Comparison of ENCODE assay signal across 20 cellular contexts in the genomic region with DNA sequence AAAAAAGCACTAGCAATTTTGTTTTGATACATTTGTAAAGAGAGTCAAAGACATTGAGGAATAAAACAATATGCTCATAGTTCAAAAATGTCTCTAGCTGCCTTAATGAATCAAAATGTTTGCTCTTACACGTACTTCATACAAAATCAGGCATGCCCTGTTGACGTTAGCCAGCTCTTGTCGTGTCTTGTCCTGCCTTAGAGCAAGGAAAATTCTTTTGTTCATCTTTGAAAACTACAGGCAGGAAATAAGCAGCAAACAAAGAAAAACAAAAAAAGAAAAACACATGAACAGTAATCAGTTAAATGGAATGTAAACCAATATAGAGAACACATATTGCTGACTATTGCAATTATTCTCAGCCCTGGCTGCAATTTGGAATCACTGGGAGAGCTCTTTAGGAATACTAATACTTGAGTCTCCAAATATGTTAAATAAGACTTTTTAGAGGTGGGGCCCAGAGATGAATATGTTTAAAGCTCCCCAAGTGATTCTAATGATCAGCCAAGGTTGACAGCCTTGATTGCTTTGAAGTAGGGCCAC. TPM values are rescaled to one million over a fixed set of nuclear protein-coding genes. Genes with fewer than 3 reads are reported as not detected.
DNase-seq lines count a peak whose midpoint lies in the region; ATAC-seq, FAIRE-seq and TF ChIP-seq lines count a peak whose summit lies in the region.
"Had no signal": no experiment of that assay in that cellular context is flagged by ENCODE, and none has a peak within 500 bp of the region (broad histone marks: within the 10 kb centered on the region; RNA-seq: fewer than 3 reads in every experiment).

No MANE protein-coding gene starts in this region.

- in situ Hi-C loops in K562 (cut with MboI) = no loop called here

- intact Hi-C loops in K562 (cut with micrococcal nuclease) = no loop called here

- no peak for TF ChIP-seq CTCF in K562 (IDR thresholded peaks at IDR 0.05 in 2 of 3, conservative IDR thresholded peaks at IDR 0.05 in 1 of 3; ENCODE audit: insufficient read depth in 2 of 3, low read depth in 1 of 3, low read length in 3 of 3)

- no peaks in the 10 kb centered on the region for H3K9me1 ChIP-seq in K562 (ENCODE audit: control insufficient read depth, insufficient read depth, low read length)

- POLR2A ChIA-PET in K562 (lab: Yijun Ruan, JAX) = no interaction called here

- no peak overlapping the region for H3K4me2 ChIP-seq in K562 (ENCODE audit: insufficient read depth, low read length)
- H3K4me2 ChIP-seq: PC-9 had no signal

- ATAC-seq in K562 = no peak
- ATAC-seq in HG03432 (IDR thresholded peaks at IDR 0.05; ENCODE audit: unreplicated experiment) = no peak
- no peak for ATAC-seq in HG03565 (IDR thresholded peaks at IDR 0.05; ENCODE audit: unreplicated experiment)
- ATAC-seq: activated naive CD8-positive, alpha-beta T cell treated with anti-CD3 and anti-CD28 coated beads, Interleukin-2, amount 50 U/mL, for 24 hours; activated T-helper 17 cell treated with anti-CD3 and anti-CD28 coated beads, Interleukin-2, amount 50 U/mL, for 72 hours had no signal

- CTCF ChIA-PET in K562 (lab: Yijun Ruan, JAX; ENCODE audit: low intra/inter-chr PET ratio) = no interaction called here

- no peak for FAIRE-seq in K562 (lab: Jason Lieb, UNC)

- no TSS peak for BruUV-seq in K562 (replicated peaks; lab: Mats Ljungman, UMichigan)

- H4K20me1 ChIP-seq in K562 (replicated peaks; ENCODE audit: control insufficient read depth, insufficient read depth, low read length) = no peaks in the 10 kb centered on the region

- H3K27ac ChIP-seq in K562 (ENCODE audit: extremely low read depth, low read depth, low read length) = no peak overlapping the region
- H3K27ac ChIP-seq in skin epidermis = peak overlapping the region in 20 of 21 experiments; percentile 16 to 87 (median 73)
- H3K27ac ChIP-seq: PC-9, transverse colon had no signal

- H3K9me3 ChIP-seq in K562 (replicated peaks; ENCODE audit: control insufficient read depth, insufficient read depth, low read depth, low read length) = no peaks in the 10 kb centered on the region
- H3K9me3 ChIP-seq: transverse colon had no signal

- no peak for TF ChIP-seq POLR2A in K562 (conservative IDR thresholded peaks at IDR 0.05)

- no peak overlapping the region for H2AFZ ChIP-seq in K562 (ENCODE audit: low read depth, low read length)
- H2AFZ ChIP-seq: PC-9 had no signal

- peak; percentile 81 for DNase-seq in HPDE6-E6E7 (ENCODE audit: extremely low spot score)
- DNase-seq in K562 (ENCODE audit: extremely low read depth in 1 of 4, low spot score in 3 of 4) = no peak
- DNase-seq in fibroblast of gingiva (ENCODE audit: low read depth) = peak; percentile 47
- no peak for DNase-seq in COLO668 (lab: John Stamatoyannopoulos, UW; ENCODE audit: unreplicated experiment)
- DNase-seq in GM19238 (ENCODE audit: insufficient read length, low spot score) = no peak
- DNase-seq: activated CD4-positive, alpha-beta T cell treated with anti-CD3 and anti-CD28 coated beads for 4 hours; activated naive CD8-positive, alpha-beta T cell treated with anti-CD3 and anti-CD28 coated beads, Interleukin-2, amount 50 U/mL, for 24 hours; caudate nucleus; glutamatergic neuron; NCI-H345; PC-9; stimulated activated CD4-positive, alpha-beta T cell treated with anti-CD3 and anti-CD28 coated beads, Interleukin-4, amount 100 ng/mL, for 1 hour; transverse colon had no signal

- H3K4me1 ChIP-seq in K562 (replicated peaks in 1 of 2; ENCODE audit: control insufficient read depth in 2 of 2, insufficient read depth in 2 of 2, low read length in 2 of 2) = peaks cover 0 to 34% of the 10 kb centered on the region in 2 experiments; a peak in 3 of 5 replicates

- H3K9ac ChIP-seq in K562 (ENCODE audit: insufficient read depth in 1 of 2, low read depth in 2 of 2, low read length in 2 of 2) = no peak overlapping the region

- H3K79me2 ChIP-seq in K562 (ENCODE audit: control insufficient read depth, insufficient read depth, low read length) = no peaks in the 10 kb centered on the region

- no peak for TF ChIP-seq EP300 in K562 (IDR thresholded peaks at IDR 0.05; ENCODE audit: low read length)

- TF ChIP-seq RAD21 in K562 (CRISPR knock-in tag; conservative IDR thresholded peaks at IDR 0.05 in 1 of 2, IDR thresholded peaks at IDR 0.05 in 1 of 2) = no peak

- no peaks in the 10 kb centered on the region for H3K27me3 ChIP-seq in K562 (ENCODE audit: control insufficient read depth in 2 of 2, insufficient read depth in 2 of 2, low read length in 2 of 2)
- H3K27me3 ChIP-seq: transverse colon had no signal

- H3K4me3 ChIP-seq in K562 = no peak overlapping the region
- peak overlapping the region; percentile 5 to 45 (median 26) for H3K4me3 ChIP-seq in skin epidermis
- H3K4me3 ChIP-seq: PC-9, transverse colon had no signal

- H3K36me3 ChIP-seq in K562 (ENCODE audit: control insufficient read depth, insufficient read depth, low read length) = no peaks in the 10 kb centered on the region
- H3K36me3 ChIP-seq: transverse colon had no signal

- WGBS in K562 (ENCODE audit: insufficient coverage, low coverage, missing lambda C conversion rate) = 65% methylated on average over 3 of the region's 3 CpGs

TF ChIP-seq in K562, 482 proteins besides CTCF, POLR2A, EP300 and RAD21:
- peak; percentile 81 for TF ChIP-seq C11orf30 (IDR thresholded peaks at IDR 0.05; ENCODE audit: low read depth)
- TF ChIP-seq SNRNP70 (optimal IDR thresholded peaks at IDR 0.05; ENCODE audit: low read depth, low read length) = no peak
- peak; percentile 66 for TF ChIP-seq MAFG (tag; conservative IDR thresholded peaks at IDR 0.05)
- TF ChIP-seq ZNF316 (IDR thresholded peaks at IDR 0.05) = peak; percentile 91
- no peak for TF ChIP-seq CEBPB (tag; IDR thresholded peaks at IDR 0.05)
- TF ChIP-seq MAFF (IDR thresholded peaks at IDR 0.05; ENCODE audit: low read length) = peak; percentile 79
- TF ChIP-seq MAFK (IDR thresholded peaks at IDR 0.05; ENCODE audit: low read length) = peak; percentile 84

RNA-seq across cellular contexts. Expression of gene CAPNS2, which starts 1.7 kb away (rescaled TPM):
- total RNA-seq in K562 (2011; cell fraction: chromatin; rRNA removed; ENCODE audit: low replicate concordance) = 0.30 TPM in 1 of 2 replicates, not detected in the other
- not detected in 2 replicates for total RNA-seq in K562 (2011; cell fraction: nucleolus; rRNA removed)
- 0.81 TPM in 1 of 2 replicates, not detected in the other for total RNA-seq in K562 (2011; cell fraction: nucleoplasm; rRNA removed)
- total RNA-seq in K562 (2014; rRNA removed) (not detected in 2 replicates), K562 (2014; rRNA removed; fragmentation: Illumina TruSeq; extraction: Trizol) (0.33 and 0.48 TPM in 2 replicates), K562 (2015; rRNA removed; fragmentation: Illumina TruSeq; extraction: Trizol) (0.14 and 0.38 TPM in 2 replicates), K562 (2021) (0.36 and 0.38 TPM in 2 replicates)
- polyA plus RNA-seq in K562 (2011; rRNA removed) (not detected in 2 replicates), K562 (2014; fragmentation: Illumina TruSeq; extraction: Trizol) (0.12 TPM in 1 of 2 replicates, not detected in the other), K562 (2014; fragmentation: Nextera tagmentation; extraction: Ambion mirVana) (under 1 TPM; 0.24 to 0.65 TPM), K562 (2014; rRNA removed) (0.12 TPM in 1 of 2 replicates, not detected in the other)
- not detected in 2 replicates for polyA plus RNA-seq in K562 (2011; cell fraction: cytosol; rRNA removed)
- polyA plus RNA-seq in K562 (2011; cell fraction: nucleus; rRNA removed) = not detected in 2 replicates
- 0.08 and 0.10 TPM in 2 replicates for polyA plus RNA-seq in K562 (2012)
- 0.28 TPM in 1 of 2 replicates, not detected in the other for polyA minus RNA-seq in K562 (2011; rRNA and poly(A)+ RNA removed)
- not detected in 2 replicates for polyA minus RNA-seq in K562 (2011; cell fraction: cytosol; rRNA and poly(A)+ RNA removed)
- 1.00 TPM in 1 of 2 replicates, not detected in the other for polyA minus RNA-seq in K562 (2011; cell fraction: nucleus; rRNA and poly(A)+ RNA removed)
- total RNA-seq: activated T-helper 17 cell treated with anti-CD3 and anti-CD28 coated beads, Interleukin-2, amount 50 U/mL, for 72 hours; Daoy; mononuclear cell; T-helper 1 cell treated with Interleukin-12 subunit alpha and Interleukin-12 subunit beta and Interleukin-4 antibody, amounts not matched to agents 30 ng/mL and 1 ng/mL, for 36 hours had no signal

RNA-seq across cellular contexts. Expression of gene LPCAT2, which starts 59.4 kb away (rescaled TPM):
- total RNA-seq in K562 (2011; cell fraction: chromatin; rRNA removed; ENCODE audit: low replicate concordance) = 1.4 and 6.9 TPM in 2 replicates
- 3.5 and 5.8 TPM in 2 replicates for total RNA-seq in K562 (2011; cell fraction: nucleolus; rRNA removed)
- 3.7 and 5.6 TPM in 2 replicates for total RNA-seq in K562 (2011; cell fraction: nucleoplasm; rRNA removed)
- 7.2 and 8.6 TPM in 2 replicates for total RNA-seq in K562 (2014; rRNA removed)
- 11.4 and 14.0 TPM in 2 replicates for total RNA-seq in K562 (2014; rRNA removed; fragmentation: Illumina TruSeq; extraction: Trizol)
- 12.6 and 13.8 TPM in 2 replicates for total RNA-seq in K562 (2015; rRNA removed; fragmentation: Illumina TruSeq; extraction: Trizol)
- total RNA-seq in K562 (2021) = 13.1 and 15.0 TPM in 2 replicates
- polyA plus RNA-seq in K562 (2011; rRNA removed) = 3.2 and 4.4 TPM in 2 replicates
- polyA plus RNA-seq in K562 (2011; cell fraction: cytosol; rRNA removed) = 1.6 and 1.7 TPM in 2 replicates
- 2.2 and 2.7 TPM in 2 replicates for polyA plus RNA-seq in K562 (2011; cell fraction: nucleus; rRNA removed)
- 12.2 and 15.3 TPM in 2 replicates for polyA plus RNA-seq in K562 (2012)
- 6.5 and 7.3 TPM in 2 replicates for polyA plus RNA-seq in K562 (2014; fragmentation: Illumina TruSeq; extraction: Trizol)
- polyA plus RNA-seq in K562 (2014; fragmentation: Nextera tagmentation; extraction: Ambion mirVana) = 1 to 10 TPM; 2.9 to 3.1 TPM
- polyA plus RNA-seq in K562 (2014; rRNA removed) = 7.8 and 8.3 TPM in 2 replicates
- 1.5 and 2.5 TPM in 2 replicates for polyA minus RNA-seq in K562 (2011; rRNA and poly(A)+ RNA removed)
- 1.4 and 1.9 TPM in 2 replicates for polyA minus RNA-seq in K562 (2011; cell fraction: cytosol; rRNA and poly(A)+ RNA removed)
- 2.6 TPM in 2 replicates for polyA minus RNA-seq in K562 (2011; cell fraction: nucleus; rRNA and poly(A)+ RNA removed)

Comparison
In these comparisons a context has a peak if more than half of its experiments do, and no peak if none do; other contexts are left out.
1. DNase-seq: peak in HPDE6-E6E7 (single experiment) and fibroblast of gingiva (single experiment); none in K562 (0 of 4), COLO668 (single experiment) and GM19238 (single experiment).